In genomic region chr17:31195305-31195704, GRCh38 we compare ENCODE assay signal across 29 cellular contexts.
"Had no signal": no experiment of that assay in that cellular context is flagged by ENCODE, and none has a peak within 500 bp of the region (broad histone marks: within the 10 kb centered on the region; RNA-seq: fewer than 3 reads in every experiment).

No MANE protein-coding gene starts in this region.

- H3K36me3 Mint-ChIP-seq: natural killer cell treated with Interleukin-12 subunit alpha and Interleukin-12 subunit beta and Interleukin-15 and Interleukin-18, amount 100 ng/mL, for 72 hours had no signal

- H3K27ac Mint-ChIP-seq: endodermal cell; memory B cell; natural killer cell treated with Interleukin-12 subunit alpha and Interleukin-12 subunit beta and Interleukin-15 and Interleukin-18, amount 100 ng/mL, for 72 hours; stimulated activated effector memory CD8-positive, alpha-beta T cell treated with anti-CD3 and anti-CD28 coated beads, Interleukin-12 subunit alpha, Interleukin-12 subunit beta, amount 100 ng/mL, for 72 hours had no signal

- H3K4me1 Mint-ChIP-seq: memory B cell; naive B cell; stimulated activated effector memory CD8-positive, alpha-beta T cell treated with anti-CD3 and anti-CD28 coated beads, Interleukin-12 subunit alpha, Interleukin-12 subunit beta, amount 100 ng/mL, for 72 hours had no signal

- H3K27me3 Mint-ChIP-seq: memory B cell; naive B cell; natural killer cell treated with Interleukin-12 subunit alpha and Interleukin-12 subunit beta and Interleukin-15 and Interleukin-18, amount 100 ng/mL, for 72 hours had no signal

- H3K4me3 Mint-ChIP-seq: endodermal cell; memory B cell; naive B cell; natural killer cell treated with Interleukin-12 subunit alpha and Interleukin-12 subunit beta and Interleukin-15 and Interleukin-18, amount 100 ng/mL, for 72 hours; neural crest cell; stimulated activated effector memory CD8-positive, alpha-beta T cell treated with anti-CD3 and anti-CD28 coated beads, Interleukin-12 subunit alpha, Interleukin-12 subunit beta, amount 100 ng/mL, for 72 hours had no signal

- H3K9me3 Mint-ChIP-seq: memory B cell; naive B cell; natural killer cell treated with Interleukin-12 subunit alpha and Interleukin-12 subunit beta and Interleukin-15 and Interleukin-18, amount 100 ng/mL, for 72 hours; stimulated activated effector memory CD8-positive, alpha-beta T cell treated with anti-CD3 and anti-CD28 coated beads, Interleukin-12 subunit alpha, Interleukin-12 subunit beta, amount 100 ng/mL, for 72 hours had no signal

- DNase-seq: dorsolateral prefrontal cortex; effector CD4-positive, alpha-beta T cell; endodermal cell; erythroblast; esophagus squamous epithelium; foreskin melanocyte; glutamatergic neuron; heart right ventricle; hippocampal formation; kidney glomerular epithelial cell; left colon; left ventricle myocardium superior; lower lobe of right lung; mucosa of descending colon; naive B cell; sigmoid colon; stimulated activated CD4-positive, alpha-beta T cell treated with anti-CD3 and anti-CD28 coated beads, Interleukin-2, amount 100 ng/mL, for 24 hours; stimulated activated CD4-positive, alpha-beta T cell treated with anti-CD3 and anti-CD28 coated beads, Interleukin-4, amount 100 ng/mL, for 24 hours; stimulated activated naive CD4-positive, alpha-beta T cell treated with Interleukin-2 at 50 U/mL for 16 hours; stomach; thyroid gland; trophoblast cell had no signal

- H3K4me3 ChIP-seq: dorsolateral prefrontal cortex, esophagus squamous epithelium, heart right ventricle, lower lobe of right lung, mucosa of descending colon, prostate gland, right atrium auricular region, sigmoid colon, stomach, thyroid gland, vagina had no signal
